In genomic region chr12:114684098-114684869, GRCh38 we compare ENCODE assay signal across 8 cellular contexts. TPM values are rescaled to one million over a fixed set of nuclear protein-coding genes. Genes with fewer than 3 reads are reported as not detected.
DNase-seq lines count a peak whose midpoint lies in the region; ATAC-seq and TF ChIP-seq lines count a peak whose summit lies in the region.

Gene TBX3, minus strand, starts transcription at chr12:114684175. Its CDS starts 975 bp downstream, at chr12:114683200.

- H3K36me3 Mint-ChIP-seq in activated CD8-positive, alpha-beta T cell treated with anti-CD3 and anti-CD28 coated beads for 36 hours (ENCODE audit: low read depth): no peaks in the 10 kb centered on the region
- peaks cover 30% of the 10 kb centered on the region for H3K36me3 Mint-ChIP-seq in endodermal cell (ENCODE audit: low read depth)

- intact Hi-C loops in activated CD8-positive, alpha-beta T cell treated with anti-CD3 and anti-CD28 coated beads for 36 hours (cut with micrococcal nuclease): loop anchor here (10.0 kb wide), 1 partner anchor 279 kb away; the partner anchor contains the start of gene TBX5
- intact Hi-C loops in lower lobe of right lung (cut with DNase I): no loop called here

- H3K4me1 ChIP-seq in endodermal cell (ENCODE audit: control insufficient read depth, insufficient read depth, low read length) (peaks cover 18% of the 10 kb centered on the region), lower lobe of right lung (peaks cover 9% of the 10 kb centered on the region)

- H3K9me3 ChIP-seq in endodermal cell (ENCODE audit: control insufficient read depth, low read length): no peaks in the 10 kb centered on the region
- no peaks in the 10 kb centered on the region for H3K9me3 ChIP-seq in lower lobe of right lung

- peaks cover under 1% of the 10 kb centered on the region for H3K36me3 ChIP-seq in endodermal cell (ENCODE audit: control insufficient read depth, insufficient read depth, low read length)
- peaks cover 5% of the 10 kb centered on the region for H3K36me3 ChIP-seq in lower lobe of right lung

- H3K27me3 Mint-ChIP-seq in activated CD8-positive, alpha-beta T cell treated with anti-CD3 and anti-CD28 coated beads for 36 hours: peaks cover 94% of the 10 kb centered on the region
- H3K27me3 Mint-ChIP-seq in endodermal cell (ENCODE audit: insufficient read depth): peaks cover 91% of the 10 kb centered on the region

- WGBS in endodermal cell (ENCODE audit: insufficient coverage in 1 of 2, insufficient read length in 1 of 2), 2 experiments: 0 to 1% methylated on average over 25 to 76 of the region's 76 CpGs

- H3K27ac ChIP-seq in endodermal cell (ENCODE audit: low read depth, low read length) (no peak within 1 kb of the TSS), lower lobe of right lung (peak within 1 kb of the TSS; percentile 90)

- H3K27me3 ChIP-seq in endodermal cell (ENCODE audit: control insufficient read depth, insufficient read depth, low read length, poor library complexity, severe bottlenecking) (peaks cover 76% of the 10 kb centered on the region), lower lobe of right lung (ENCODE audit: low read depth) (peaks cover 79% of the 10 kb centered on the region)

- DNase-seq in NCI-H2081 (lab: John Stamatoyannopoulos, UW) (peak; percentile 18 to 20), NCI-H2081 treated with DMSO at 0.1 percent for 48 hours (lab: John Stamatoyannopoulos, UW) (no peak), NCI-H2196 (lab: John Stamatoyannopoulos, UW; ENCODE audit: unreplicated experiment) (peak; percentile 97), endodermal cell (peak; percentile 99), lower lobe of right lung (peak; percentile 85)
- DNase-seq in activated CD8-positive, alpha-beta T cell treated with anti-CD3 and anti-CD28 coated beads for 36 hours: peak; percentile 82
- DNase-seq in stimulated activated CD4-positive, alpha-beta T cell treated with anti-CD3 and anti-CD28 coated beads, Interleukin-4, amount 100 ng/mL, for 24 hours: peak; percentile 45

- ATAC-seq in activated CD8-positive, alpha-beta T cell treated with anti-CD3 and anti-CD28 coated beads for 36 hours: peak; percentile 88
- ATAC-seq in lower lobe of right lung (peak; percentile 90 to 94), GM18870 (IDR thresholded peaks at IDR 0.05; ENCODE audit: unreplicated experiment) (no peak)

- peaks cover 5% of the 10 kb centered on the region for H3K9me3 Mint-ChIP-seq in activated CD8-positive, alpha-beta T cell treated with anti-CD3 and anti-CD28 coated beads for 36 hours
- H3K9me3 Mint-ChIP-seq in endodermal cell: no peaks in the 10 kb centered on the region

- CTCF ChIA-PET in activated CD8-positive, alpha-beta T cell treated with anti-CD3 and anti-CD28 coated beads for 36 hours (lab: Charles Lee): interaction anchor here (1.8 kb wide), 1 partner anchor 14 kb away, joined by 6 read pairs; no protein-coding TSS in a partner anchor

- no peak within 1 kb of the TSS for H3K27ac Mint-ChIP-seq in activated CD8-positive, alpha-beta T cell treated with anti-CD3 and anti-CD28 coated beads for 36 hours
- H3K27ac Mint-ChIP-seq in endodermal cell: peak within 1 kb of the TSS; percentile 95

- H3K4me3 ChIP-seq in endodermal cell (ENCODE audit: low read length) (peak within 1 kb of the TSS; percentile 95), lower lobe of right lung (peak within 1 kb of the TSS; percentile 66)

- TF ChIP-seq CTCF in activated CD8-positive, alpha-beta T cell treated with anti-CD3 and anti-CD28 coated beads for 36 hours (IDR thresholded peaks at IDR 0.05): no peak
- TF ChIP-seq CTCF in endodermal cell (conservative IDR thresholded peaks at IDR 0.05) (peak; percentile 75), lower lobe of right lung (IDR thresholded peaks at IDR 0.05) (peak; percentile 48)

- peak within 1 kb of the TSS; percentile 67 for H3K4me3 Mint-ChIP-seq in activated CD8-positive, alpha-beta T cell treated with anti-CD3 and anti-CD28 coated beads for 36 hours
- H3K4me3 Mint-ChIP-seq in endodermal cell: peak within 1 kb of the TSS; percentile 92

- POLR2A ChIA-PET in activated CD8-positive, alpha-beta T cell treated with anti-CD3 and anti-CD28 coated beads for 36 hours (lab: Charles Lee): no interaction called here

- H3K9ac ChIP-seq in endodermal cell (ENCODE audit: extremely low read depth, low read length, poor library complexity, severe bottlenecking): peak within 1 kb of the TSS; percentile 71

- H3K4me1 Mint-ChIP-seq in activated CD8-positive, alpha-beta T cell treated with anti-CD3 and anti-CD28 coated beads for 36 hours (ENCODE audit: low read depth): peaks cover 21% of the 10 kb centered on the region
- H3K4me1 Mint-ChIP-seq in endodermal cell: peaks cover 56% of the 10 kb centered on the region

RNA-seq across cellular contexts. Expression of gene TBX3, which starts in this region (rescaled TPM):
- total RNA-seq in activated CD8-positive, alpha-beta T cell treated with anti-CD3 and anti-CD28 coated beads for 36 hours: not detected
- 10 to 100 TPM; 80.8 to 88.1 TPM for total RNA-seq in endodermal cell
- 5.5 TPM for polyA plus RNA-seq in endodermal cell (2013, experiment 1 of 2)
- 5.9 TPM for polyA plus RNA-seq in endodermal cell (2013, experiment 2 of 2)
- total RNA-seq in lower lobe of right lung: 50.9 TPM

Comparison
In these comparisons a context has a peak if more than half of its experiments do, and no peak if none do; other contexts are left out.
1. RNA of gene TBX3 (total RNA-seq): 80.8 to 88.1 TPM in endodermal cell and 50.9 TPM in lower lobe of right lung (single experiment); not detected in activated CD8-positive, alpha-beta T cell treated with anti-CD3 and anti-CD28 coated beads for 36 hours; every median in the first group is over 10 times any median in the second.
2. Peak in DNase-seq and ATAC-seq in activated CD8-positive, alpha-beta T cell treated with anti-CD3 and anti-CD28 coated beads for 36 hours; RNA of the gene not detected or under 1 TPM.